In the genomic region with DNA sequence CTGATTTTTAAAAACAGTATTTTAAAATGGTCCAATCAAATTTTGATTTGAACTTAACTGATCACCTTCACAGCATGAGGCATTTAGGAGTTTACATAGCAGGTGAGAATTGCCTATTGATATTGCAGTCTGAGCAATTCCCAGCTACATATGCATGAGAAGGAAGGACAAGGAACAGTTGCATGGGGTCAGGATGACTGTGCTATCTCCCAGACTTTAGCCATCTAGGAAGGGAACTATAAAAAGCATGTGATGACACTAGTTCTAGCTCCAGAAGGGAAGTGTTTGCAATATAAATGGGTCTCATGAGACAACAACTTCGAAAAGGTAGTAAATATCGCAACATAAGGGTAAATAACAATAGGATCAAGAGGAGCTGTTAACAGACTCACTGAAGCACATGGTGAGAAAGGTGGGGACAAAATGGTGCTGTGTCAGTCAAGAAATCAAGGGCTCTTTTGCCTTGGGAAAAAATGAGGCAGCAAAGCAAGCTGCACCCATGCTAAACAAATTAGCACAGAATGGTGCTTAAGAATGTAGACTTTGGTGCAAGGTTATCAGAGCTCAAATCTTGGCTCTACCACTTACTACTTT, we compare ENCODE assay signal across 20 cellular contexts.
"Had no signal": no experiment of that assay in that cellular context is flagged by ENCODE, and none has a peak within 500 bp of the region (broad histone marks: within the 10 kb centered on the region; RNA-seq: fewer than 3 reads in every experiment).

No MANE protein-coding gene starts in this region.

- H3K4me1 ChIP-seq: ascending aorta, neural progenitor cell, tibial artery had no signal

- DNase-seq: activated CD4-positive, alpha-beta T cell treated with anti-CD3 and anti-CD28 coated beads, Interleukin-2, amount 10 ng/mL, durations not matched to agents 24 days and 14 days; activated CD8-positive, alpha-beta memory T cell treated with anti-CD3 and anti-CD28 coated beads, Interleukin-2, amount 50 U/mL, for 4 hours; activated effector memory CD4-positive, alpha-beta T cell treated with Interleukin-2 at 50 U/mL for 16 hours; activated naive CD4-positive, alpha-beta T cell treated with anti-CD3 and anti-CD28 coated beads, Interleukin-2, amount 50 U/mL, for 16 hours; activated T-cell treated with anti-CD3 and anti-CD28 coated beads, Interleukin-2, amount 50 U/mL, for 48 hours; cortex of kidney; heart left ventricle; islet precursor cell; naive thymus-derived CD4-positive, alpha-beta T cell; stimulated activated CD4-positive, alpha-beta T cell treated with anti-CD3 and anti-CD28 coated beads, Interleukin-2, amount 100 ng/mL, for 24 hours; stimulated activated naive CD4-positive, alpha-beta T cell treated with Interleukin-2 at 50 U/mL for 16 hours; substantia nigra; tibial artery had no signal

- H3K9ac ChIP-seq: neural progenitor cell had no signal

- H3K27me3 Mint-ChIP-seq: activated CD4-positive, alpha-beta T cell treated with anti-CD3 and anti-CD28 coated beads, Interleukin-2, amount 10 ng/mL, durations not matched to agents 24 days and 14 days; naive thymus-derived CD4-positive, alpha-beta T cell; progenitor cell of endocrine pancreas had no signal

- H3K27me3 ChIP-seq: ascending aorta, breast epithelium, gastroesophageal sphincter, heart left ventricle, neural progenitor cell, tibial artery had no signal

- H3K27ac Mint-ChIP-seq: activated CD4-positive, alpha-beta T cell treated with anti-CD3 and anti-CD28 coated beads, Interleukin-2, amount 10 ng/mL, durations not matched to agents 24 days and 14 days; neural progenitor cell; progenitor cell of endocrine pancreas had no signal

- H3K4me3 Mint-ChIP-seq: activated CD4-positive, alpha-beta T cell treated with anti-CD3 and anti-CD28 coated beads, Interleukin-2, amount 10 ng/mL, durations not matched to agents 24 days and 14 days; naive thymus-derived CD4-positive, alpha-beta T cell; neural progenitor cell had no signal

- H3K9me3 ChIP-seq: ascending aorta, breast epithelium, gastroesophageal sphincter, heart left ventricle, tibial artery had no signal

- ATAC-seq: esophagus mucosa; gastroesophageal sphincter; left lobe of liver; naive thymus-derived CD4-positive, alpha-beta T cell had no signal

- H3K4me3 ChIP-seq: ascending aorta, breast epithelium, gastroesophageal sphincter, heart left ventricle, neural progenitor cell, tibial artery had no signal

- H3K36me3 ChIP-seq: breast epithelium, neural progenitor cell had no signal
